1 cellular context compared by ENCODE assay signal in genomic region chr2:222627764-222628163, GRCh38.
TF ChIP-seq lines count a peak whose summit lies in the region.

No MANE protein-coding gene starts in this region.

TF ChIP-seq in GM12878, 131 proteins besides CTCF, POLR2A, EP300 and RAD21 (continued from another document):
- 0 out of 2 replicates have a peak, but pooled peaks have one; percentile 44 for TF ChIP-seq MTA2 (IDR thresholded peaks at IDR 0.05; ENCODE audit: low read depth)
